In the genomic region with DNA sequence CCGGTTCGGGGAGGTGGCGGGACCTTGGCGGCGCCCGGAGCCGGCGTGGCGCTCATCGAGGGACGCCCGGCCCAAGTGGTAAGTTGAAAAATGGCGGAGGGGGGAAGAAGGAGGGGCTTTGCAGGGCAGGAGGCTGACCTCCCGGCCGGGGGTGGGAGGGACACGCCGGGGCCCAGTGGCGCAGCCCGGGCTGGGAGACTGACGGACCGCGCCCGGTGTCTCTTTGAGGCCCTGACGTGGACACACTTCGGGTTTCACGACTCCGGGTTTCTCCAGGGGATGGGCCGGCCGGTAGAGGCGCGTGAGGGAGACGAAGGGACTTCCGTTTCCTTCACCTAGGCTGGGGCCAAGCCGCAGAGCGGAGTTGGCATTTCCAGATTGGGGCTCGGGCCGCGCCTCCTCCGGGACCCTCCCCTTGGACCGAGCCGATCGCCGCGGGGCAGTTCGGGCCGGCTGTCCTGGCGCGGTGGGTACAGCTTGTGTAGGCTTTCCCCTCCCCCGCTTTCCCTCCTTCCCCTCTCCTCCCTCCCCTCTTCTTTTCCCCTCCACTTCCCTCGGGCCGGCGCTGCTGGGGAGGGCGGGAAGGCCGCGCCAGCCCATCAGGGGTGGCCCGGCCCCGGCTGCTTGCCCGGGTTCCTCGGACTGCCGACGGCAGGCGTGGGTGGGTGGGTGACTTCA, we compare ENCODE assay signal across 1 cellular context.
TF ChIP-seq lines count a peak whose summit lies in the region.

A gene (plus strand): TSS at position 226 of the 678 bp plus-strand sequence. CDS start 25,610 bp downstream, outside the sequence.

TF ChIP-seq in HEK293, 187 proteins besides CTCF, POLR2A, EP300 and RAD21 (continued from another document and continues in another):
- TF ChIP-seq, protein P1, sequence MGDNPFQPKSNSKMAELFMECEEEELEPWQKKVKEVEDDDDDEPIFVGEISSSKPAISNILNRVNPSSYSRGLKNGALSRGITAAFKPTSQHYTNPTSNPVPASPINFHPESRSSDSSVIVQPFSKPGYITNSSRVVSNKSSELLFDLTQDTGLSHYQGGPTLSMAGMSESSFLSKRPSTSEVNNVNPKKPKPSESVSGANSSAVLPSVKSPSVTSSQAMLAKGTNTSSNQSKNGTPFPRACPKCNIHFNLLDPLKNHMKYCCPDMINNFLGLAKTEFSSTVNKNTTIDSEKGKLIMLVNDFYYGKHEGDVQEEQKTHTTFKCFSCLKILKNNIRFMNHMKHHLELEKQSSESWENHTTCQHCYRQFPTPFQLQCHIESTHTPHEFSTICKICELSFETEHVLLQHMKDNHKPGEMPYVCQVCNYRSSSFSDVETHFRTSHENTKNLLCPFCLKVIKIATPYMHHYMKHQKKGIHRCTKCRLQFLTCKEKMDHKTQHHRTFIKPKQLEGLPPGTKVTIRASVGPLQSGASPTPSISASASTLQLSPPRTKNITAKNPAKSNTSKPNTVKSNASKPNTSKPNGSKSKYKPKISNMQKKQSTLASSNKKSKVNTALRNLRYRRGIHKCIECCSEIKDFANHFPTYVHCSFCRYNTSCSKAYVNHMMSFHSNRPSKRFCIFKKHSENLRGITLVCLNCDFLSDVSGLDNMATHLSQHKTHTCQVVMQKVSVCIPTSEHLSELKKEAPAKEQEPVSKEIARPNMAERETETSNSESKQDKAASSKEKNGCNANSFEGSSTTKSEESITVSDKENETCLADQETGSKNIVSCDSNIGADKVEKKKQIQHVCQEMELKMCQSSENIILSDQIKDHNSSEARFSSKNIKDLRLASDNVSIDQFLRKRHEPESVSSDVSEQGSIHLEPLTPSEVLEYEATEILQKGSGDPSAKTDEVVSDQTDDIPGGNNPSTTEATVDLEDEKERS (tag by site-specific recombination; IDR thresholded peaks at IDR 0.05), result 0 out of 2 replicates have a peak, but pooled peaks have one; percentile 5
- TF ChIP-seq ZNF266 (tag by site-specific recombination; IDR thresholded peaks at IDR 0.05; ENCODE audit: low read depth), result no peak
- TF ChIP-seq ZNF202 (tag by site-specific recombination; IDR thresholded peaks at IDR 0.05; ENCODE audit: borderline replicate concordance), result no peak
- no peak for TF ChIP-seq SCRT1 (tag by site-specific recombination; IDR thresholded peaks at IDR 0.05; ENCODE audit: borderline replicate concordance)
- no peak for TF ChIP-seq ZNF514 (tag by site-specific recombination; IDR thresholded peaks at IDR 0.05)
- TF ChIP-seq, protein P2, sequence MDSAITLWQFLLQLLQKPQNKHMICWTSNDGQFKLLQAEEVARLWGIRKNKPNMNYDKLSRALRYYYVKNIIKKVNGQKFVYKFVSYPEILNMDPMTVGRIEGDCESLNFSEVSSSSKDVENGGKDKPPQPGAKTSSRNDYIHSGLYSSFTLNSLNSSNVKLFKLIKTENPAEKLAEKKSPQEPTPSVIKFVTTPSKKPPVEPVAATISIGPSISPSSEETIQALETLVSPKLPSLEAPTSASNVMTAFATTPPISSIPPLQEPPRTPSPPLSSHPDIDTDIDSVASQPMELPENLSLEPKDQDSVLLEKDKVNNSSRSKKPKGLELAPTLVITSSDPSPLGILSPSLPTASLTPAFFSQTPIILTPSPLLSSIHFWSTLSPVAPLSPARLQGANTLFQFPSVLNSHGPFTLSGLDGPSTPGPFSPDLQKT (IDR thresholded peaks at IDR 0.05; ENCODE audit: borderline replicate concordance, low read depth, low read length), result no peak
- no peak for TF ChIP-seq ZNF433 (tag by site-specific recombination; IDR thresholded peaks at IDR 0.05; ENCODE audit: low read depth)
- no peak for TF ChIP-seq ZNF354C (tag by site-specific recombination; IDR thresholded peaks at IDR 0.05; ENCODE audit: borderline replicate concordance, low read depth)
- TF ChIP-seq WT1 (tag by site-specific recombination; IDR thresholded peaks at IDR 0.05), result peak; percentile 57; the same call in 1 of the 2 replicates
- no peak for TF ChIP-seq REPIN1 (tag by site-specific recombination; IDR thresholded peaks at IDR 0.05; ENCODE audit: low read depth)
- no peak for TF ChIP-seq ZNF776 (tag by site-specific recombination; IDR thresholded peaks at IDR 0.05; ENCODE audit: borderline replicate concordance)
- TF ChIP-seq, protein P3, sequence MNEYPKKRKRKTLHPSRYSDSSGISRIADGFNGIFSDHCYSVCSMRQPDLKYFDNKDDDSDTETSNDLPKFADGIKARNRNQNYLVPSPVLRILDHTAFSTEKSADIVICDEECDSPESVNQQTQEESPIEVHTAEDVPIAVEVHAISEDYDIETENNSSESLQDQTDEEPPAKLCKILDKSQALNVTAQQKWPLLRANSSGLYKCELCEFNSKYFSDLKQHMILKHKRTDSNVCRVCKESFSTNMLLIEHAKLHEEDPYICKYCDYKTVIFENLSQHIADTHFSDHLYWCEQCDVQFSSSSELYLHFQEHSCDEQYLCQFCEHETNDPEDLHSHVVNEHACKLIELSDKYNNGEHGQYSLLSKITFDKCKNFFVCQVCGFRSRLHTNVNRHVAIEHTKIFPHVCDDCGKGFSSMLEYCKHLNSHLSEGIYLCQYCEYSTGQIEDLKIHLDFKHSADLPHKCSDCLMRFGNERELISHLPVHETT (tag by site-specific recombination; IDR thresholded peaks at IDR 0.05), result no peak
- peak; percentile 81; the same call in 1 of the 2 replicates for TF ChIP-seq ZNF2 (tag by site-specific recombination; IDR thresholded peaks at IDR 0.05)
- peak; percentile 75 for TF ChIP-seq KLF9 (tag by site-specific recombination; IDR thresholded peaks at IDR 0.05; ENCODE audit: low read depth)
- TF ChIP-seq, protein P4, sequence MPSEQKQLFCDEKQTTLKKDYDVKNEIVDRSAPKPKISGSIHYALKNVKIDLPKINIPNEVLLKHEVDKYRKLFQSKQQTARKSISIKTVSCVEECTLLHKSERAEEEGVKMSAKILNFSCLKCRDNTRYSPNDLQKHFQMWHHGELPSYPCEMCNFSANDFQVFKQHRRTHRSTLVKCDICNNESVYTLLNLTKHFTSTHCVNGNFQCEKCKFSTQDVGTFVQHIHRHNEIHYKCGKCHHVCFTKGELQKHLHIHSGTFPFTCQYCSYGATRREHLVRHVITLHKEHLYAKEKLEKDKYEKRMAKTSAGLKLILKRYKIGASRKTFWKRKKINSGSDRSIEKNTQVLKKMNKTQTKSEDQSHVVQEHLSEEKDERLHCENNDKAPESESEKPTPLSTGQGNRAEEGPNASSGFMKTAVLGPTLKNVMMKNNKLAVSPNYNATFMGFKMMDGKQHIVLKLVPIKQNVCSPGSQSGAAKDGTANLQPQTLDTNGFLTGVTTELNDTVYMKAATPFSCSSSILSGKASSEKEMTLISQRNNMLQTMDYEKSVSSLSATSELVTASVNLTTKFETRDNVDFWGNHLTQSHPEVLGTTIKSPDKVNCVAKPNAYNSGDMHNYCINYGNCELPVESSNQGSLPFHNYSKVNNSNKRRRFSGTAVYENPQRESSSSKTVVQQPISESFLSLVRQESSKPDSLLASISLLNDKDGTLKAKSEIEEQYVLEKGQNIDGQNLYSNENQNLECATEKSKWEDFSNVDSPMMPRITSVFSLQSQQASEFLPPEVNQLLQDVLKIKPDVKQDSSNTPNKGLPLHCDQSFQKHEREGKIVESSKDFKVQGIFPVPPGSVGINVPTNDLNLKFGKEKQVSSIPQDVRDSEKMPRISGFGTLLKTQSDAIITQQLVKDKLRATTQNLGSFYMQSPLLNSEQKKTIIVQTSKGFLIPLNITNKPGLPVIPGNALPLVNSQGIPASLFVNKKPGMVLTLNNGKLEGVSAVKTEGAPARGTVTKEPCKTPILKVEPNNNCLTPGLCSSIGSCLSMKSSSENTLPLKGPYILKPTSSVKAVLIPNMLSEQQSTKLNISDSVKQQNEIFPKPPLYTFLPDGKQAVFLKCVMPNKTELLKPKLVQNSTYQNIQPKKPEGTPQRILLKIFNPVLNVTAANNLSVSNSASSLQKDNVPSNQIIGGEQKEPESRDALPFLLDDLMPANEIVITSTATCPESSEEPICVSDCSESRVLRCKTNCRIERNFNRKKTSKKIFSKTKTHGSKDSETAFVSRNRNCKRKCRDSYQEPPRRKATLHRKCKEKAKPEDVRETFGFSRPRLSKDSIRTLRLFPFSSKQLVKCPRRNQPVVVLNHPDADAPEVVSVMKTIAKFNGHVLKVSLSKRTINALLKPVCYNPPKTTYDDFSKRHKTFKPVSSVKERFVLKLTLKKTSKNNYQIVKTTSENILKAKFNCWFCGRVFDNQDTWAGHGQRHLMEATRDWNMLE (tag by site-specific recombination; conservative IDR thresholded peaks at IDR 0.05; ENCODE audit: low read depth), result no peak
- no peak for TF ChIP-seq HOXA7 (CRISPR knock-in tag; IDR thresholded peaks at IDR 0.05; ENCODE audit: borderline replicate concordance)
- no peak; the same call in none of the 2 replicates for TF ChIP-seq ZBTB48 (tag by site-specific recombination; IDR thresholded peaks at IDR 0.05)
- TF ChIP-seq SETDB1 (IDR thresholded peaks at IDR 0.05; ENCODE audit: insufficient read length, low read length), result no peak
- TF ChIP-seq, protein P5, sequence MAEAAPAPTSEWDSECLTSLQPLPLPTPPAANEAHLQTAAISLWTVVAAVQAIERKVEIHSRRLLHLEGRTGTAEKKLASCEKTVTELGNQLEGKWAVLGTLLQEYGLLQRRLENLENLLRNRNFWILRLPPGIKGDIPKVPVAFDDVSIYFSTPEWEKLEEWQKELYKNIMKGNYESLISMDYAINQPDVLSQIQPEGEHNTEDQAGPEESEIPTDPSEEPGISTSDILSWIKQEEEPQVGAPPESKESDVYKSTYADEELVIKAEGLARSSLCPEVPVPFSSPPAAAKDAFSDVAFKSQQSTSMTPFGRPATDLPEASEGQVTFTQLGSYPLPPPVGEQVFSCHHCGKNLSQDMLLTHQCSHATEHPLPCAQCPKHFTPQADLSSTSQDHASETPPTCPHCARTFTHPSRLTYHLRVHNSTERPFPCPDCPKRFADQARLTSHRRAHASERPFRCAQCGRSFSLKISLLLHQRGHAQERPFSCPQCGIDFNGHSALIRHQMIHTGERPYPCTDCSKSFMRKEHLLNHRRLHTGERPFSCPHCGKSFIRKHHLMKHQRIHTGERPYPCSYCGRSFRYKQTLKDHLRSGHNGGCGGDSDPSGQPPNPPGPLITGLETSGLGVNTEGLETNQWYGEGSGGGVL (tag by site-specific recombination; IDR thresholded peaks at IDR 0.05), result peak; percentile 99
- no peak for TF ChIP-seq ZNF274 (IDR thresholded peaks at IDR 0.05; ENCODE audit: low read length)
- no peak for TF ChIP-seq ZNF274 (tag by site-specific recombination; IDR thresholded peaks at IDR 0.05; ENCODE audit: borderline replicate concordance)
- peak; percentile 59; the same call in 1 of the 2 replicates for TF ChIP-seq ZNF843 (tag by site-specific recombination; IDR thresholded peaks at IDR 0.05)
- TF ChIP-seq, protein P6, sequence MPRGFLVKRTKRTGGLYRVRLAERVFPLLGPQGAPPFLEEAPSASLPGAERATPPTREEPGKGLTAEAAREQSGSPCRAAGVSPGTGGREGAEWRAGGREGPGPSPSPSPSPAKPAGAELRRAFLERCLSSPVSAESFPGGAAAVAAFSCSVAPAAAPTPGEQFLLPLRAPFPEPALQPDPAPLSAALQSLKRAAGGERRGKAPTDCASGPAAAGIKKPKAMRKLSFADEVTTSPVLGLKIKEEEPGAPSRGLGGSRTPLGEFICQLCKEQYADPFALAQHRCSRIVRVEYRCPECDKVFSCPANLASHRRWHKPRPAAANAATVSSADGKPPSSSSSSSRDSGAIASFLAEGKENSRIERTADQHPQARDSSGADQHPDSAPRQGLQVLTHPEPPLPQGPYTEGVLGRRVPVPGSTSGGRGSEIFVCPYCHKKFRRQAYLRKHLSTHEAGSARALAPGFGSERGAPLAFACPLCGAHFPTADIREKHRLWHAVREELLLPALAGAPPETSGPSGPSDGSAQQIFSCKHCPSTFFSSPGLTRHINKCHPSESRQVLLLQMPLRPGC (tag by site-specific recombination; IDR thresholded peaks at IDR 0.05), result 0 out of 2 replicates have a peak, but pooled peaks have one; percentile 11
- TF ChIP-seq TCF7L2 (IDR thresholded peaks at IDR 0.05; ENCODE audit: borderline replicate concordance, low read depth, low read length), result no peak
- no peak for TF ChIP-seq ZFP3 (tag by site-specific recombination; IDR thresholded peaks at IDR 0.05; ENCODE audit: low read depth)
- TF ChIP-seq KLF8 (tag by site-specific recombination; IDR thresholded peaks at IDR 0.05), result peak; percentile 82; the same call in 1 of the 2 replicates
- TF ChIP-seq ZNF626 (tag by site-specific recombination; IDR thresholded peaks at IDR 0.05), result no peak
- no peak for TF ChIP-seq ZBTB7A (tag by site-specific recombination; IDR thresholded peaks at IDR 0.05; ENCODE audit: low read depth)
- TF ChIP-seq ZNF341 (tag by site-specific recombination; IDR thresholded peaks at IDR 0.05; ENCODE audit: low read depth), result peak; percentile 73; the same call in 1 of the 2 replicates
- TF ChIP-seq ZNF426 (tag by site-specific recombination; IDR thresholded peaks at IDR 0.05), result no peak
- TF ChIP-seq ZNF10 (tag by site-specific recombination; IDR thresholded peaks at IDR 0.05), result peak; percentile 80
- TF ChIP-seq ZNF548 (tag by site-specific recombination; IDR thresholded peaks at IDR 0.05), result no peak
- TF ChIP-seq SP7 (tag by site-specific recombination; IDR thresholded peaks at IDR 0.05), result peak; percentile 72
- TF ChIP-seq ZNF140 (tag by site-specific recombination; IDR thresholded peaks at IDR 0.05), result no peak
- 0 out of 2 replicates have a peak, but pooled peaks have one; percentile 5 for TF ChIP-seq ZNF596 (tag by site-specific recombination; IDR thresholded peaks at IDR 0.05)
- TF ChIP-seq, protein P7, sequence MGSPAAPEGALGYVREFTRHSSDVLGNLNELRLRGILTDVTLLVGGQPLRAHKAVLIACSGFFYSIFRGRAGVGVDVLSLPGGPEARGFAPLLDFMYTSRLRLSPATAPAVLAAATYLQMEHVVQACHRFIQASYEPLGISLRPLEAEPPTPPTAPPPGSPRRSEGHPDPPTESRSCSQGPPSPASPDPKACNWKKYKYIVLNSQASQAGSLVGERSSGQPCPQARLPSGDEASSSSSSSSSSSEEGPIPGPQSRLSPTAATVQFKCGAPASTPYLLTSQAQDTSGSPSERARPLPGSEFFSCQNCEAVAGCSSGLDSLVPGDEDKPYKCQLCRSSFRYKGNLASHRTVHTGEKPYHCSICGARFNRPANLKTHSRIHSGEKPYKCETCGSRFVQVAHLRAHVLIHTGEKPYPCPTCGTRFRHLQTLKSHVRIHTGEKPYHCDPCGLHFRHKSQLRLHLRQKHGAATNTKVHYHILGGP (tag by site-specific recombination; IDR thresholded peaks at IDR 0.05), result no peak
- TF ChIP-seq ZNF654 (tag by site-specific recombination; IDR thresholded peaks at IDR 0.05; ENCODE audit: low read depth), result no peak
